Comparison of ENCODE assay signal across 26 cellular contexts in genomic region chr13:27200413-27201066, GRCh38. TPM values are rescaled to one million over a fixed set of nuclear protein-coding genes. Genes with fewer than 3 reads are reported as not detected.
DNase-seq lines count a peak whose midpoint lies in the region; ATAC-seq, FAIRE-seq and TF ChIP-seq lines count a peak whose summit lies in the region.
"Had no signal": no experiment of that assay in that cellular context is flagged by ENCODE, and none has a peak within 500 bp of the region (broad histone marks: within the 10 kb centered on the region; RNA-seq: fewer than 3 reads in every experiment).

No MANE protein-coding gene starts in this region.

- no peak overlapping the region for H3K4ac ChIP-seq in IMR-90 (ENCODE audit: low read depth, low read length)

- no peak for ATAC-seq in IMR-90 (ENCODE audit: low read depth)
- ATAC-seq in activated T-helper 17 cell treated with anti-CD3 and anti-CD28 coated beads, Interleukin-2, amount 50 U/mL, for 72 hours (replicated peaks) = peak; percentile 84
- ATAC-seq in GM18517 (IDR thresholded peaks at IDR 0.05; ENCODE audit: unreplicated experiment) = no peak
- ATAC-seq: gastroesophageal sphincter had no signal

- H3K14ac ChIP-seq in IMR-90 (replicated peaks; ENCODE audit: low read depth, low read length) = no peak overlapping the region

- H2BK5ac ChIP-seq in IMR-90 (ENCODE audit: low read depth, low read length, poor library complexity, severe bottlenecking) = no peak overlapping the region

- no peak overlapping the region for H3K18ac ChIP-seq in IMR-90 (ENCODE audit: low read depth, low read length)

- WGBS in IMR-90 (ENCODE audit: extremely low coverage in 2 of 2, insufficient read length in 1 of 2), 2 experiments = 80% methylated on average over 1 of the region's 1 CpG; no CpG with 5 or more reads in 1 of the 2 experiments

- no peak for FAIRE-seq in urothelium cell line (lab: Jason Lieb, UNC)
- FAIRE-seq: H54 had no signal

- H3K36me3 Mint-ChIP-seq in activated CD4-positive, alpha-beta memory T cell treated with anti-CD3 and anti-CD28 coated beads for 36 hours = no peaks in the 10 kb centered on the region
- H3K36me3 Mint-ChIP-seq in activated CD4-positive, alpha-beta memory T cell treated with anti-CD3 and anti-CD28 coated beads, Interleukin-2, amount 10 ng/mL, durations not matched to agents 7 days and 5 days (ENCODE audit: low read depth) = peaks cover 5% of the 10 kb centered on the region
- H3K36me3 Mint-ChIP-seq in activated T-helper 17 cell treated with anti-CD3 and anti-CD28 coated beads, Interleukin-2, amount 50 U/mL, for 72 hours (ENCODE audit: low read depth) = no peaks in the 10 kb centered on the region

- no peak overlapping the region for H3K23ac ChIP-seq in IMR-90 (ENCODE audit: low read depth, low read length)

- no peak overlapping the region for H2BK20ac ChIP-seq in IMR-90 (ENCODE audit: low read depth, low read length)

- no peak overlapping the region for H2AK9ac ChIP-seq in IMR-90 (replicated peaks; ENCODE audit: low read depth, low read length, poor library complexity)

- no peaks in the 10 kb centered on the region for H3K36me3 ChIP-seq in IMR-90 (ENCODE audit: control insufficient read depth, insufficient read depth, low read length)
- H3K36me3 ChIP-seq: BLaER1, cardiac muscle cell, esophagus squamous epithelium, gastroesophageal sphincter, left ventricle myocardium inferior, neutrophil, prostate gland, upper lobe of left lung had no signal

- H3K9me3 Mint-ChIP-seq in activated CD4-positive, alpha-beta memory T cell treated with anti-CD3 and anti-CD28 coated beads for 36 hours = peaks cover 4% of the 10 kb centered on the region
- H3K9me3 Mint-ChIP-seq in activated CD4-positive, alpha-beta memory T cell treated with anti-CD3 and anti-CD28 coated beads, Interleukin-2, amount 10 ng/mL, durations not matched to agents 7 days and 5 days = no peaks in the 10 kb centered on the region
- H3K9me3 Mint-ChIP-seq in activated T-helper 17 cell treated with anti-CD3 and anti-CD28 coated beads, Interleukin-2, amount 50 U/mL, for 72 hours = no peaks in the 10 kb centered on the region
- H3K9me3 Mint-ChIP-seq: activated B cell treated with CpG ODN at 0.5 μM for 24 hours had no signal

- DNase-seq in activated CD4-positive, alpha-beta memory T cell treated with anti-CD3 and anti-CD28 coated beads for 36 hours = peak; percentile 24
- DNase-seq in activated CD4-positive, alpha-beta memory T cell treated with anti-CD3 and anti-CD28 coated beads, Interleukin-2, amount 10 ng/mL, durations not matched to agents 7 days and 5 days = no peak
- DNase-seq in IMR-90 (no peak), retina (peak; percentile 18), urothelium cell line (ENCODE audit: low spot score) (no peak), NOMO-1 (lab: John Stamatoyannopoulos, UW; ENCODE audit: unreplicated experiment in 2 of 2) (no peak)
- DNase-seq: activated B cell treated with CpG ODN at 0.5 μM for 24 hours, cortex of kidney, DMS79 treated with DMSO at 0.1 percent for 48 hours, endodermal cell, esophagus squamous epithelium, hypothalamus, KBM-7, left ventricle myocardium inferior, NCI-H526, substantia nigra, T1000, upper lobe of left lung had no signal

- no peak for TF ChIP-seq POLR2A in IMR-90 (IDR thresholded peaks at IDR 0.05; ENCODE audit: low read depth, low read length)

- H3K4me3 Mint-ChIP-seq in activated CD4-positive, alpha-beta memory T cell treated with anti-CD3 and anti-CD28 coated beads for 36 hours = no peak overlapping the region
- no peak overlapping the region for H3K4me3 Mint-ChIP-seq in activated CD4-positive, alpha-beta memory T cell treated with anti-CD3 and anti-CD28 coated beads, Interleukin-2, amount 10 ng/mL, durations not matched to agents 7 days and 5 days
- H3K4me3 Mint-ChIP-seq in activated T-helper 17 cell treated with anti-CD3 and anti-CD28 coated beads, Interleukin-2, amount 50 U/mL, for 72 hours = no peak overlapping the region
- H3K4me3 Mint-ChIP-seq: activated B cell treated with CpG ODN at 0.5 μM for 24 hours, endodermal cell had no signal

- no peak overlapping the region for H3K9ac ChIP-seq in IMR-90 (ENCODE audit: low read depth, low read length)
- H3K9ac ChIP-seq: BLaER1 had no signal

- H2AFZ ChIP-seq in IMR-90 (replicated peaks; ENCODE audit: low read length, poor library complexity) = peak overlapping the region; percentile 17

- no peak overlapping the region for H4K91ac ChIP-seq in IMR-90 (ENCODE audit: insufficient read depth, low read depth, low read length)

- no peak overlapping the region for H2BK15ac ChIP-seq in IMR-90 (ENCODE audit: low read depth, low read length)

- no peak overlapping the region for H3K56ac ChIP-seq in IMR-90 (ENCODE audit: extremely low read depth, insufficient read depth, low read length)

- H3K4me3 ChIP-seq in IMR-90 (ENCODE audit: insufficient read depth, low read depth, low read length) = no peak overlapping the region
- H3K4me3 ChIP-seq: BLaER1, cardiac muscle cell, esophagus squamous epithelium, gastroesophageal sphincter, left ventricle myocardium inferior, prostate gland, upper lobe of left lung had no signal

- no peaks in the 10 kb centered on the region for H3K79me1 ChIP-seq in IMR-90 (ENCODE audit: low read depth in 1 of 2, low read length in 2 of 2)

- POLR2A ChIA-PET in activated CD4-positive, alpha-beta memory T cell treated with anti-CD3 and anti-CD28 coated beads for 36 hours (lab: Charles Lee) = interaction anchor here (0.5 to 1.0 kb wide), 2 partner anchors 51 to 1161 kb away, joined by 3 to 5 read pairs; partner anchors contain the start of gene RPL21
- POLR2A ChIA-PET in activated CD4-positive, alpha-beta memory T cell treated with anti-CD3 and anti-CD28 coated beads, Interleukin-2, amount 10 ng/mL, durations not matched to agents 7 days and 5 days (lab: Charles Lee) = no interaction called here
- POLR2A ChIA-PET in IMR-90 (lab: Charles Lee; ENCODE audit: unreplicated experiment) = no interaction called here

- no peak overlapping the region for H4K5ac ChIP-seq in IMR-90 (ENCODE audit: low read depth, low read length)

- no peaks in the 10 kb centered on the region for H4K20me1 ChIP-seq in IMR-90 (ENCODE audit: insufficient read depth, low read length)
- H4K20me1 ChIP-seq: BLaER1 had no signal

- no peak overlapping the region for H3K27ac ChIP-seq in IMR-90 (ENCODE audit: insufficient read depth, low read length)
- H3K27ac ChIP-seq: BLaER1, cardiac muscle cell, esophagus squamous epithelium, gastroesophageal sphincter, left ventricle myocardium inferior, neutrophil, prostate gland, upper lobe of left lung had no signal

- no peak for TF ChIP-seq CTCF in IMR-90 (conservative IDR thresholded peaks at IDR 0.05; ENCODE audit: low read depth, low read length)

- peak overlapping the region; percentile 11 for H3K27ac Mint-ChIP-seq in activated CD4-positive, alpha-beta memory T cell treated with anti-CD3 and anti-CD28 coated beads for 36 hours
- no peak overlapping the region for H3K27ac Mint-ChIP-seq in activated CD4-positive, alpha-beta memory T cell treated with anti-CD3 and anti-CD28 coated beads, Interleukin-2, amount 10 ng/mL, durations not matched to agents 7 days and 5 days
- H3K27ac Mint-ChIP-seq in activated T-helper 17 cell treated with anti-CD3 and anti-CD28 coated beads, Interleukin-2, amount 50 U/mL, for 72 hours = peak overlapping the region; percentile 37
- H3K27ac Mint-ChIP-seq: activated B cell treated with CpG ODN at 0.5 μM for 24 hours, endodermal cell had no signal

- intact Hi-C loops in activated CD4-positive, alpha-beta memory T cell treated with anti-CD3 and anti-CD28 coated beads for 36 hours (cut with micrococcal nuclease) = loop anchor here (2.0 to 5.0 kb wide), 2 partner anchors 50 to 203 kb away; partner anchors contain the start of gene RPL21
- intact Hi-C loops in IMR-90 (cut with micrococcal nuclease) = no loop called here

- no TSS peak for BruUV-seq in IMR-90 (replicated peaks; lab: Mats Ljungman, UMichigan)

- peaks cover 10% of the 10 kb centered on the region for H3K4me1 Mint-ChIP-seq in activated CD4-positive, alpha-beta memory T cell treated with anti-CD3 and anti-CD28 coated beads for 36 hours (ENCODE audit: low read depth)
- peaks cover 18% of the 10 kb centered on the region for H3K4me1 Mint-ChIP-seq in activated CD4-positive, alpha-beta memory T cell treated with anti-CD3 and anti-CD28 coated beads, Interleukin-2, amount 10 ng/mL, durations not matched to agents 7 days and 5 days
- H3K4me1 Mint-ChIP-seq in activated T-helper 17 cell treated with anti-CD3 and anti-CD28 coated beads, Interleukin-2, amount 50 U/mL, for 72 hours = peaks cover 8% of the 10 kb centered on the region
- H3K4me1 Mint-ChIP-seq: activated B cell treated with CpG ODN at 0.5 μM for 24 hours, endodermal cell had no signal

- peaks cover 9% of the 10 kb centered on the region for H3K27me3 Mint-ChIP-seq in activated CD4-positive, alpha-beta memory T cell treated with anti-CD3 and anti-CD28 coated beads for 36 hours
- no peaks in the 10 kb centered on the region for H3K27me3 Mint-ChIP-seq in activated CD4-positive, alpha-beta memory T cell treated with anti-CD3 and anti-CD28 coated beads, Interleukin-2, amount 10 ng/mL, durations not matched to agents 7 days and 5 days
- peaks cover 4% of the 10 kb centered on the region for H3K27me3 Mint-ChIP-seq in activated T-helper 17 cell treated with anti-CD3 and anti-CD28 coated beads, Interleukin-2, amount 50 U/mL, for 72 hours

- 0 out of 2 replicates have a peak, but pooled peaks cover under 1% of the 10 kb centered on the region for H3K9me1 ChIP-seq in IMR-90 (ENCODE audit: insufficient read depth, low read length)

- no peaks in the 10 kb centered on the region for H3K27me3 ChIP-seq in IMR-90 (ENCODE audit: control insufficient read depth, insufficient read depth, low read length)
- H3K27me3 ChIP-seq: BLaER1, cardiac muscle cell, gastroesophageal sphincter, neutrophil, upper lobe of left lung had no signal

- H2BK120ac ChIP-seq in IMR-90 (ENCODE audit: low read depth, low read length) = no peak overlapping the region

- H2AK5ac ChIP-seq in IMR-90 (ENCODE audit: low read depth, low read length) = 0 out of 2 replicates have a peak overlapping the region, but pooled peaks have one; percentile 27

- in situ Hi-C loops in IMR-90 (cut with MboI; ENCODE audit: low sequenced_read_pairs) = no loop called here

- no peak for TF ChIP-seq RAD21 in IMR-90 (IDR thresholded peaks at IDR 0.05; ENCODE audit: low read length)

- H3K4me1 ChIP-seq in IMR-90 (ENCODE audit: control insufficient read depth, insufficient read depth, low read length) = peaks cover 1% of the 10 kb centered on the region; the same call in 1 of the 2 replicates
- H3K4me1 ChIP-seq: BLaER1, left ventricle myocardium inferior, prostate gland, upper lobe of left lung had no signal

- no peak overlapping the region for H4K8ac ChIP-seq in IMR-90 (ENCODE audit: low read depth in 2 of 2, low read length in 2 of 2)

- H3K4me2 ChIP-seq in IMR-90 (ENCODE audit: low read depth, low read length) = no peak overlapping the region
- H3K4me2 ChIP-seq: BLaER1 had no signal

- dilution Hi-C loops in IMR-90 (cut with HindIII; ENCODE audit: low sequenced_read_pairs, unreplicated experiment) = no loop called here

- CTCF ChIA-PET in activated CD4-positive, alpha-beta memory T cell treated with anti-CD3 and anti-CD28 coated beads for 36 hours (lab: Charles Lee) = no interaction called here
- CTCF ChIA-PET in activated CD4-positive, alpha-beta memory T cell treated with anti-CD3 and anti-CD28 coated beads, Interleukin-2, amount 10 ng/mL, durations not matched to agents 7 days and 5 days (lab: Charles Lee) = interaction anchor here (1.6 kb wide), 1 partner anchor 12 kb away, joined by 3 read pairs; no protein-coding TSS in a partner anchor
- CTCF ChIA-PET in IMR-90 (lab: Yijun Ruan, JAX) = no interaction called here

- no peaks in the 10 kb centered on the region for H3K9me3 ChIP-seq in IMR-90 (ENCODE audit: control insufficient read depth, insufficient read depth, low read length)
- H3K9me3 ChIP-seq: BLaER1, esophagus squamous epithelium, gastroesophageal sphincter, left ventricle myocardium inferior, neutrophil, prostate gland, upper lobe of left lung had no signal

RNA-seq across cellular contexts. Expression of gene USP12, which starts 28.9 kb away (rescaled TPM):
- total RNA-seq in activated CD4-positive, alpha-beta memory T cell treated with anti-CD3 and anti-CD28 coated beads for 36 hours = 10 to 100 TPM; 39.4 to 40.6 TPM
- total RNA-seq in activated CD4-positive, alpha-beta memory T cell treated with anti-CD3 and anti-CD28 coated beads, Interleukin-2, amount 10 ng/mL, durations not matched to agents 7 days and 5 days = 10 to 100 TPM; 22.5 to 23.5 TPM
- total RNA-seq in IMR-90 (2012; rRNA removed) = 16.5 and 27.2 TPM in 2 replicates
- polyA plus RNA-seq in IMR-90 (2012; rRNA removed) = 7.8 and 11.8 TPM in 2 replicates
- polyA plus RNA-seq in IMR-90 (2012; cell fraction: cytosol; rRNA removed) = 1.1 and 4.1 TPM in 2 replicates
- polyA plus RNA-seq in IMR-90 (2012; cell fraction: nucleus; rRNA removed; ENCODE audit: low replicate concordance) = 0.81 and 8.1 TPM in 2 replicates
- total RNA-seq in activated T-helper 17 cell treated with anti-CD3 and anti-CD28 coated beads, Interleukin-2, amount 50 U/mL, for 72 hours = 10 to 100 TPM; 65.6 to 77.2 TPM

RNA-seq across cellular contexts. Expression of gene RPL21, which starts 50.8 kb away (rescaled TPM):
- 1,000 to 10,000 TPM; 1,539 to 1,545 TPM for total RNA-seq in activated CD4-positive, alpha-beta memory T cell treated with anti-CD3 and anti-CD28 coated beads for 36 hours
- total RNA-seq in activated CD4-positive, alpha-beta memory T cell treated with anti-CD3 and anti-CD28 coated beads, Interleukin-2, amount 10 ng/mL, durations not matched to agents 7 days and 5 days = 100 to 1,000 TPM; 742 to 774 TPM
- total RNA-seq in IMR-90 (2012; rRNA removed) = 1,160 and 1,364 TPM in 2 replicates
- polyA plus RNA-seq in IMR-90 (2012; rRNA removed) = 912 and 966 TPM in 2 replicates
- 476 and 972 TPM in 2 replicates for polyA plus RNA-seq in IMR-90 (2012; cell fraction: cytosol; rRNA removed)
- polyA plus RNA-seq in IMR-90 (2012; cell fraction: nucleus; rRNA removed; ENCODE audit: low replicate concordance) = 66.0 and 616 TPM in 2 replicates
- 1,000 to 10,000 TPM; 1,350 to 1,709 TPM for total RNA-seq in activated T-helper 17 cell treated with anti-CD3 and anti-CD28 coated beads, Interleukin-2, amount 50 U/mL, for 72 hours

Comparison
In these comparisons a context has a peak if more than half of its experiments do, and no peak if none do; other contexts are left out.
1. DNase-seq: peak in activated CD4-positive, alpha-beta memory T cell treated with anti-CD3 and anti-CD28 coated beads for 36 hours (single experiment) and retina (single experiment); none in activated CD4-positive, alpha-beta memory T cell treated with anti-CD3 and anti-CD28 coated beads, Interleukin-2, amount 10 ng/mL, durations not matched to agents 7 days and 5 days (single experiment), IMR-90 (single experiment), urothelium cell line (single experiment) and NOMO-1 (0 of 2).